ENCODE assay signal across 17 cellular contexts in genomic region chr5:38835887-38836286, GRCh38. TPM values are rescaled to one million over a fixed set of nuclear protein-coding genes. Genes with fewer than 3 reads are reported as not detected.
DNase-seq lines count a peak whose midpoint lies in the region; ATAC-seq, FAIRE-seq and TF ChIP-seq lines count a peak whose summit lies in the region.
"Had no signal": no experiment of that assay in that cellular context is flagged by ENCODE, and none has a peak within 500 bp of the region (broad histone marks: within the 10 kb centered on the region; RNA-seq: fewer than 3 reads in every experiment).

No MANE protein-coding gene starts in this region.

- H3K27ac ChIP-seq in A673 (ENCODE audit: low read depth, low read length, poor library complexity, severe bottlenecking): peak overlapping the region; percentile 69
- H3K27ac ChIP-seq in RWPE2 (ENCODE audit: poor library complexity, severe bottlenecking): peak overlapping the region; percentile 29
- H3K27ac ChIP-seq in epithelial cell of prostate: peak overlapping the region; percentile 6
- peak overlapping the region; percentile 33 for H3K27ac ChIP-seq in keratinocyte (ENCODE audit: control insufficient read depth, insufficient read depth, low read length)
- no peak overlapping the region for H3K27ac ChIP-seq in CD4-positive, alpha-beta T cell (ENCODE audit: low read depth, low read length)
- H3K27ac ChIP-seq: ovary, upper lobe of right lung had no signal

- no peaks in the 10 kb centered on the region for H3K9me1 ChIP-seq in keratinocyte (ENCODE audit: control insufficient read depth, extremely low read depth, insufficient read depth, low read length)

- in situ Hi-C loops in GM13976 (cut with MboI; ENCODE audit: low sequenced_read_pairs, unreplicated experiment): loop anchor here (25.0 kb wide), 1 partner anchor 251 kb away; no protein-coding TSS in a partner anchor

- no peaks in the 10 kb centered on the region for H3K27me3 ChIP-seq in A673 (replicated peaks; ENCODE audit: insufficient read depth, low read depth, low read length, poor library complexity)
- no peaks in the 10 kb centered on the region for H3K27me3 ChIP-seq in RWPE2 (ENCODE audit: insufficient read depth, poor library complexity, severe bottlenecking)
- H3K27me3 ChIP-seq in keratinocyte (ENCODE audit: control insufficient read depth, extremely low read depth, insufficient read depth, low read length): no peaks in the 10 kb centered on the region
- peaks cover 4% of the 10 kb centered on the region for H3K27me3 ChIP-seq in CD4-positive, alpha-beta T cell (ENCODE audit: control insufficient read depth, insufficient read depth, low read length)
- H3K27me3 ChIP-seq: MG63, ovary, upper lobe of right lung had no signal

- no peak overlapping the region for H3K27ac Mint-ChIP-seq in CD4-positive, alpha-beta T cell
- H3K27ac Mint-ChIP-seq: stimulated activated memory B cell treated with anti-CD40 and anti-IgM and Interleukin-4, amounts not matched to agents 10 μg/mL and 1 μg/mL and 100 μg/mL, for 72 hours had no signal

- POLR2A ChIA-PET in A673 (lab: Charles Lee; ENCODE audit: low non-redundant PET): no interaction called here
- POLR2A ChIA-PET in CD4-positive, alpha-beta T cell (lab: Charles Lee): no interaction called here

- dilution Hi-C loops in keratinocyte (cut with MboI; ENCODE audit: extremely low pct_ligation_motif_present, low sequenced_read_pairs): no loop called here

- H3K4me1 ChIP-seq in A673 (ENCODE audit: insufficient read depth, low read length, poor library complexity, severe bottlenecking) (peaks cover 31% of the 10 kb centered on the region), RWPE2 (ENCODE audit: insufficient read depth, poor library complexity, severe bottlenecking) (peaks cover 26% of the 10 kb centered on the region), keratinocyte (ENCODE audit: control insufficient read depth, extremely low read depth, insufficient read depth, low read length) (peaks cover 29% of the 10 kb centered on the region)
- H3K4me1 ChIP-seq: upper lobe of right lung had no signal

- no peak overlapping the region for H3K4me3 Mint-ChIP-seq in CD4-positive, alpha-beta T cell
- H3K4me3 Mint-ChIP-seq: stimulated activated memory B cell treated with anti-CD40 and anti-IgM and Interleukin-4, amounts not matched to agents 10 μg/mL and 1 μg/mL and 100 μg/mL, for 72 hours had no signal

- FAIRE-seq in keratinocyte (lab: Jason Lieb, UNC): peak; percentile 60

- intact Hi-C loops in A673 (cut with micrococcal nuclease; ENCODE audit: unreplicated experiment): no loop called here
- intact Hi-C loops in CD4-positive, alpha-beta T cell (cut with DNase I, micrococcal nuclease): no loop called here

- CTCF ChIA-PET in A673 (lab: Charles Lee): no interaction called here
- CTCF ChIA-PET in CD4-positive, alpha-beta T cell (lab: Charles Lee): no interaction called here

- no peaks in the 10 kb centered on the region for H3K9me3 Mint-ChIP-seq in CD4-positive, alpha-beta T cell
- H3K9me3 Mint-ChIP-seq: stimulated activated memory B cell treated with anti-CD40 and anti-IgM and Interleukin-4, amounts not matched to agents 10 μg/mL and 1 μg/mL and 100 μg/mL, for 72 hours had no signal

- H3K4me1 Mint-ChIP-seq in CD4-positive, alpha-beta T cell (ENCODE audit: low read depth): no peaks in the 10 kb centered on the region
- H3K4me1 Mint-ChIP-seq: stimulated activated memory B cell treated with anti-CD40 and anti-IgM and Interleukin-4, amounts not matched to agents 10 μg/mL and 1 μg/mL and 100 μg/mL, for 72 hours had no signal

- H3K79me2 ChIP-seq in keratinocyte (ENCODE audit: control insufficient read depth, insufficient read depth, low read length): peaks cover 24% of the 10 kb centered on the region

- peaks cover 12% of the 10 kb centered on the region for H3K36me3 ChIP-seq in A673 (ENCODE audit: insufficient read depth, low read length, poor library complexity, severe bottlenecking)
- H3K36me3 ChIP-seq in RWPE2 (ENCODE audit: low read depth): peaks cover 40% of the 10 kb centered on the region
- H3K36me3 ChIP-seq in keratinocyte (ENCODE audit: control insufficient read depth in 2 of 2, extremely low read depth in 1 of 2, insufficient read depth in 2 of 2, low read length in 2 of 2): peaks cover 0 to 6% of the 10 kb centered on the region in 2 experiments
- H3K36me3 ChIP-seq: ovary, upper lobe of right lung had no signal

- peak overlapping the region; percentile 9 for H3K4me3 ChIP-seq in A673 (ENCODE audit: low read depth, low read length, poor library complexity, severe bottlenecking)
- no peak overlapping the region for H3K4me3 ChIP-seq in RWPE2 (ENCODE audit: severe bottlenecking)
- H3K4me3 ChIP-seq in keratinocyte (ENCODE audit: control insufficient read depth in 2 of 3, extremely low read depth in 1 of 3, insufficient read depth in 2 of 3, low read depth in 1 of 3, low read length in 3 of 3): no peak overlapping the region
- H3K4me3 ChIP-seq: MG63, mucosa of descending colon, ovary, smooth muscle cell, upper lobe of right lung had no signal

- TF ChIP-seq CTCF in A673 (conservative IDR thresholded peaks at IDR 0.05; ENCODE audit: low read depth, low read length) (no peak), RWPE2 (IDR thresholded peaks at IDR 0.05; ENCODE audit: poor library complexity, severe bottlenecking) (no peak), keratinocyte (optimal IDR thresholded peaks at IDR 0.05 in 1 of 3, IDR thresholded peaks at IDR 0.05 in 1 of 3, conservative IDR thresholded peaks at IDR 0.05 in 1 of 3; ENCODE audit: extremely low read depth in 1 of 3, insufficient read depth in 2 of 3, low read length in 3 of 3) (no peak), GM13976 (IDR thresholded peaks at IDR 0.05; ENCODE audit: borderline replicate concordance, control extremely low read depth, extremely low read depth, insufficient read depth, missing control alignments) (no peak)
- no peak for TF ChIP-seq CTCF in CD4-positive, alpha-beta T cell (IDR thresholded peaks at IDR 0.05)

- H2AFZ ChIP-seq in keratinocyte (ENCODE audit: control insufficient read depth, low read length): no peak overlapping the region

- peak overlapping the region; percentile 40 for H3K4me2 ChIP-seq in keratinocyte (ENCODE audit: control insufficient read depth, extremely low read depth, insufficient read depth, low read depth, low read length)
- H3K4me2 ChIP-seq: smooth muscle cell had no signal

- peaks cover 4% of the 10 kb centered on the region for H4K20me1 ChIP-seq in keratinocyte (ENCODE audit: control insufficient read depth, extremely low read depth, insufficient read depth, low read length)

- H3K9me3 ChIP-seq in A673 (ENCODE audit: low read depth, low read length, poor library complexity, severe bottlenecking): peaks cover 10% of the 10 kb centered on the region
- no peaks in the 10 kb centered on the region for H3K9me3 ChIP-seq in RWPE2 (ENCODE audit: severe bottlenecking)
- H3K9me3 ChIP-seq in keratinocyte (ENCODE audit: control insufficient read depth, low read depth, low read length): no peaks in the 10 kb centered on the region
- no peaks in the 10 kb centered on the region for H3K9me3 ChIP-seq in CD4-positive, alpha-beta T cell (ENCODE audit: control insufficient read depth, low read length)
- H3K9me3 ChIP-seq: mucosa of descending colon, ovary, upper lobe of right lung had no signal

- no peak overlapping the region for H3K9ac ChIP-seq in keratinocyte (ENCODE audit: control insufficient read depth, extremely low read depth, insufficient read depth, low read length)

- H3K27me3 Mint-ChIP-seq in CD4-positive, alpha-beta T cell: peaks cover 43% of the 10 kb centered on the region

- no peaks in the 10 kb centered on the region for H3K36me3 Mint-ChIP-seq in CD4-positive, alpha-beta T cell (ENCODE audit: low read depth)
- H3K36me3 Mint-ChIP-seq: stimulated activated memory B cell treated with anti-CD40 and anti-IgM and Interleukin-4, amounts not matched to agents 10 μg/mL and 1 μg/mL and 100 μg/mL, for 72 hours had no signal

- no TSS peak for BruUV-seq in A673 (replicated peaks; lab: Mats Ljungman, UMichigan)

- peak; percentile 66 for ATAC-seq in RWPE2 (ENCODE audit: low read depth)
- no peak for ATAC-seq in CD4-positive, alpha-beta T cell (ENCODE audit: poor library complexity)
- ATAC-seq: mucosa of descending colon; stimulated activated memory B cell treated with anti-CD40 and anti-IgM and Interleukin-4, amounts not matched to agents 10 μg/mL and 1 μg/mL and 100 μg/mL, for 72 hours; upper lobe of right lung had no signal

- DNase-seq in A673 (ENCODE audit: low spot score): peak; percentile 73
- DNase-seq in RWPE2 (ENCODE audit: low spot score): no peak
- DNase-seq in epithelial cell of prostate (ENCODE audit: low read depth, low spot score): no peak
- DNase-seq in keratinocyte (ENCODE audit: low read depth, low spot score): no peak
- DNase-seq in CD4-positive, alpha-beta T cell: no peak
- DNase-seq in COLO829 (ENCODE audit: low spot score): no peak
- DNase-seq in activated CD4-positive, alpha-beta T cell treated with anti-CD3 and anti-CD28 coated beads, Interleukin-2, amount 50 U/mL, for 4 hours: no peak
- DNase-seq in GM13976 (ENCODE audit: low spot score): no peak
- DNase-seq: activated effector memory CD4-positive, alpha-beta T cell treated with Interleukin-2 at 50 U/mL for 16 hours; MG63; mucosa of descending colon; NCI-H187 treated with DMSO at 0.1 percent for 48 hours; NCI-H510A; ovary; upper lobe of right lung had no signal

RNA-seq across cellular contexts. Expression of gene OSMR, which starts 9.9 kb away (rescaled TPM):
- 28.6 and 31.6 TPM in 2 replicates for total RNA-seq in A673 (2021)
- polyA plus RNA-seq in keratinocyte: 33.3 to 43.8 TPM (median 38.7 TPM) in 3 replicates
- polyA plus RNA-seq in keratinocyte (2011; ENCODE audit: low read depth): 15.5 TPM
- 13.9 and 24.5 TPM in 2 replicates for polyA plus RNA-seq in keratinocyte (2011; cell fraction: cytosol; rRNA removed)
- polyA plus RNA-seq in keratinocyte (2011; cell fraction: nucleus; rRNA removed): 113 and 115 TPM in 2 replicates
- 28.2 and 42.1 TPM in 2 replicates for polyA plus RNA-seq in keratinocyte (2012; ENCODE audit: low replicate concordance)
- polyA minus RNA-seq in keratinocyte: 29.4 to 79.2 TPM (median 44.1 TPM) in 3 replicates
- 19.4 TPM for polyA minus RNA-seq in keratinocyte (2011; cell fraction: cytosol; rRNA and poly(A)+ RNA removed)
- 101 and 184 TPM in 2 replicates for polyA minus RNA-seq in keratinocyte (2011; cell fraction: nucleus; rRNA and poly(A)+ RNA removed)
- total RNA-seq in CD4-positive, alpha-beta T cell: not detected

Comparison
In these comparisons a context has a peak if more than half of its experiments do, and no peak if none do; other contexts are left out.
1. RNA of gene OSMR, which starts 9.9 kb away (total RNA-seq): 28.6 to 31.6 TPM in A673; not detected in CD4-positive, alpha-beta T cell; every median in the first group is over 10 times any median in the second.